23 cellular contexts compared by ENCODE assay signal in the genomic region with DNA sequence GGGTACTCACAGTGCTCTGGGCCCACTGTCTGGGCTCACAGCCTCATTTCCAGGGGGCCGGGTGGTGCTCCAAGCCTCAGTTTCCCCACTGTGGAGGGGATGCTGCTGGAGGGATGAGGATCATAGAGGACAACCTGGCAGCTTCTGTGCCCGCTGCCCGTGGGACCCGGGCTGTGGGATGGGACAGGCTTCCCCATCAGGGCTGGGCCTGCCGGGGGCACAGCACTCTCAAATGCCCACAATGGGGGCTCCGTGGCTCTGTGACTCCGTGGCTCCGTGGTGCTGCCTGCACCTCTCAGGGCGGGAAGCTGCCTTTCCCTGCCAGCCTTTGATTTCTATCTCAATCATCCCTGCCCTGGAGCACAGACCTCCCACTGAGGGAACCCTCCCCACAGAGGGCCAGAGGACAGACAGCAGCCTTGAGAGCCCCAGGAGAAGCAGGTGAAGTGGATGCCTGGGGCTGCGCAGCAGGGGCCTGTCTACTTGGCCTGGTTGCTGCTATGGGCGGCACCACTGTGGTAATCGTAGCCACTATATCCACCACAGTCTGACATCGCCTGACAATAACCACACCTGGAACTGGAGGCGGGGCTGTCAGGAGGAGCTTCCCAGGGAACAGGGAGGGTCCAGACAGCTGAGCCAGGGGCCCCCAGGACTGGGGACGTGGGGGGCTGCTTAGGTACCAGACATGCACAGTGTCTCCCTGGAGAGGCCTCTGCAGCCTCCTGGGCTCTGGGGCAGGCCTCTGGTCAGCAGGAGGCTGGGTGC.
DNase-seq lines count a peak whose midpoint lies in the region; ATAC-seq, FAIRE-seq and TF ChIP-seq lines count a peak whose summit lies in the region.
"Had no signal": no experiment of that assay in that cellular context is flagged by ENCODE, and none has a peak within 500 bp of the region (broad histone marks: within the 10 kb centered on the region; RNA-seq: fewer than 3 reads in every experiment).

No MANE protein-coding gene starts in this region.

- BruUV-seq in GM12878 (replicated peaks; lab: Mats Ljungman, UMichigan), result no TSS peak
- BruUV-seq in HepG2 (replicated peaks; lab: Mats Ljungman, UMichigan), result no TSS peak

- TF ChIP-seq RAD21 in GM12878 (IDR thresholded peaks at IDR 0.05; ENCODE audit: insufficient read depth, low read depth, low read length) (no peak), HepG2 (CRISPR knock-in tag; IDR thresholded peaks at IDR 0.05) (no peak)

- no peak overlapping the region for H3K4me3 Mint-ChIP-seq in natural killer cell
- H3K4me3 Mint-ChIP-seq: CD14-positive monocyte had no signal

- TF ChIP-seq CTCF in GM12878 (IDR thresholded peaks at IDR 0.05 in 2 of 3, conservative IDR thresholded peaks at IDR 0.05 in 1 of 3; ENCODE audit: control insufficient read depth in 2 of 3, extremely low read depth in 1 of 3, insufficient read depth in 1 of 3, low read depth in 3 of 3, low read length in 3 of 3) (no peak), natural killer cell (IDR thresholded peaks at IDR 0.05) (no peak), HepG2 (CRISPR knock-in tag; IDR thresholded peaks at IDR 0.05) (no peak)

- intact Hi-C loops in Right ventricle myocardium inferior (cut with DNase I), result no loop called here
- intact Hi-C loops in Right ventricle myocardium superior (cut with DNase I), result no loop called here
- intact Hi-C loops in GM12878 (cut with micrococcal nuclease; ENCODE audit: unreplicated experiment), result no loop called here
- intact Hi-C loops in natural killer cell (cut with micrococcal nuclease), result no loop called here
- intact Hi-C loops in HepG2 (cut with micrococcal nuclease; ENCODE audit: unreplicated experiment), result no loop called here

- H3K27me3 Mint-ChIP-seq in natural killer cell (ENCODE audit: low read depth in 2 of 2), result peaks cover 18 to 24% of the 10 kb centered on the region in 2 donors

- H3K27me3 ChIP-seq in GM12878 (replicated peaks in 1 of 2; ENCODE audit: control insufficient read depth in 2 of 2, insufficient read depth in 2 of 2, low read length in 1 of 2) (no peaks in the 10 kb centered on the region), HAP-1 (ENCODE audit: low read depth) (no peaks in the 10 kb centered on the region), HepG2 (ENCODE audit: control insufficient read depth in 1 of 2, insufficient read depth in 2 of 2, low read length in 2 of 2) (no peaks in the 10 kb centered on the region; a peak in 3 of 5 replicates)
- H3K27me3 ChIP-seq: SJSA1 had no signal

- no peaks in the 10 kb centered on the region for H3K4me1 ChIP-seq in GM12878 (ENCODE audit: control insufficient read depth, insufficient read depth, low read length)
- no peaks in the 10 kb centered on the region for H3K4me1 ChIP-seq in HAP-1
- no peaks in the 10 kb centered on the region for H3K4me1 ChIP-seq in HepG2 (ENCODE audit: insufficient read depth, low read length)
- H3K4me1 ChIP-seq: SJSA1 had no signal

- CTCF ChIA-PET in GM12878 (lab: Yijun Ruan, JAX) (no interaction called here), HepG2 (lab: Yijun Ruan, JAX; ENCODE audit: low intra/inter-chr PET ratio, low total read pairs) (no interaction called here)

- ATAC-seq in Right ventricle myocardium inferior (no peak), Right ventricle myocardium superior (ENCODE audit: poor library complexity) (no peak), GM12878 (no peak), natural killer cell (no peak), HepG2 (no peak)

- DNase-seq in Right ventricle myocardium inferior (ENCODE audit: missing footprints) (peak; percentile 40), Right ventricle myocardium superior (no peak), NCI-H146 (lab: John Stamatoyannopoulos, UW) (peak; percentile 54), GM12878 (ENCODE audit: low read depth, low spot score) (no peak), HAP-1 (ENCODE audit: low spot score in 2 of 2) (no peak), natural killer cell (no peak), HepG2 (ENCODE audit: low spot score) (no peak)
- DNase-seq: DMS 273 treated with DMSO at 0.1 percent for 48 hours; KBM-7; NCI-H1092; NCI-H1694; NCI-H2081 treated with DMSO at 0.1 percent for 48 hours; NCI-H2227 treated with DMSO at 0.1 percent for 48 hours; NCI-H510A; NCI-H774; NK-92 treated with Interleukin-12 subunit alpha and Interleukin-12 subunit beta, amount 100 ng/mL, for 24 hours; T-helper 1 cell had no signal

- SMC1A ChIA-PET in GM12878 (lab: Charles Lee; ENCODE audit: uncharacterized antibody, unreplicated experiment), result no interaction called here

- RAD21 ChIA-PET in GM12878 (lab: Charles Lee; ENCODE audit: unreplicated experiment), result no interaction called here

- H3K36me3 Mint-ChIP-seq in natural killer cell, result no peaks in the 10 kb centered on the region
- H3K36me3 Mint-ChIP-seq: CD14-positive monocyte had no signal

- H3K9ac ChIP-seq in GM12878 (ENCODE audit: control insufficient read depth, insufficient read depth, low read length) (peak overlapping the region; percentile 90), HepG2 (ENCODE audit: insufficient read depth, low read depth, low read length) (no peak overlapping the region)

- H3K4me3 ChIP-seq in GM12878 (no peak overlapping the region), HAP-1 (no peak overlapping the region), HepG2 (replicated peaks in 1 of 3; ENCODE audit: insufficient read depth in 1 of 3, low read depth in 2 of 3, low read length in 3 of 3) (no peak overlapping the region)
- H3K4me3 ChIP-seq: SJSA1 had no signal

- H2AFZ ChIP-seq in GM12878 (ENCODE audit: control insufficient read depth, low read depth, low read length), result no peak overlapping the region
- no peak overlapping the region for H2AFZ ChIP-seq in HepG2 (ENCODE audit: low read length)

- H4K20me1 ChIP-seq in GM12878 (ENCODE audit: control insufficient read depth, insufficient read depth) (no peaks in the 10 kb centered on the region), HepG2 (ENCODE audit: insufficient read depth, low read length) (no peaks in the 10 kb centered on the region)

- H3K36me3 ChIP-seq in GM12878 (ENCODE audit: control insufficient read depth in 2 of 2, insufficient read depth in 2 of 2, low read length in 1 of 2) (no peaks in the 10 kb centered on the region), HAP-1 (replicated peaks) (no peaks in the 10 kb centered on the region), HepG2 (replicated peaks in 1 of 2; ENCODE audit: control insufficient read depth in 1 of 2, insufficient read depth in 2 of 2, low read length in 2 of 2) (no peaks in the 10 kb centered on the region)
- H3K36me3 ChIP-seq: SJSA1 had no signal

- no peaks in the 10 kb centered on the region for H3K9me3 Mint-ChIP-seq in natural killer cell

- H3K79me2 ChIP-seq in GM12878 (ENCODE audit: control insufficient read depth, insufficient read depth, low read length), result peaks cover 43% of the 10 kb centered on the region
- no peaks in the 10 kb centered on the region for H3K79me2 ChIP-seq in HepG2 (ENCODE audit: insufficient read depth, low read length)

- H3K9me3 ChIP-seq in GM12878 (replicated peaks; ENCODE audit: control insufficient read depth, insufficient read depth, low read length), result no peaks in the 10 kb centered on the region
- no peaks in the 10 kb centered on the region for H3K9me3 ChIP-seq in HAP-1
- no peaks in the 10 kb centered on the region for H3K9me3 ChIP-seq in HepG2 (ENCODE audit: low read length)

- no peak for FAIRE-seq in GM12878 (lab: Jason Lieb, UNC)
- FAIRE-seq in HepG2 (lab: Jason Lieb, UNC), result no peak
- FAIRE-seq: A204.1, G401.6, GM19239, H1 had no signal

- no CpG with 5 or more reads among the region's 15 CpGs for WGBS in GM12878 (ENCODE audit: insufficient coverage, insufficient replicate concordance, low lambda C conversion rate, missing lambda C conversion rate)
- no CpG with 5 or more reads among the region's 15 CpGs for WGBS in HepG2 (ENCODE audit: low lambda C conversion rate)

- no peak overlapping the region for H3K27ac Mint-ChIP-seq in natural killer cell

- peak overlapping the region; percentile 84 for H3K27ac ChIP-seq in GM12878 (ENCODE audit: control insufficient read depth, insufficient read depth)
- H3K27ac ChIP-seq in HepG2 (ENCODE audit: extremely low read length, insufficient read depth, low read length), result no peak overlapping the region
- H3K27ac ChIP-seq: SJSA1 had no signal

- H3K4me1 Mint-ChIP-seq in natural killer cell, result no peaks in the 10 kb centered on the region
- H3K4me1 Mint-ChIP-seq: CD14-positive monocyte had no signal

- peak; percentile 52; the same call in 1 of the 2 replicates for TF ChIP-seq POLR2A in GM12878 (IDR thresholded peaks at IDR 0.05; ENCODE audit: low read depth, low read length)
- no peak for TF ChIP-seq POLR2A in HepG2 (IDR thresholded peaks at IDR 0.05; ENCODE audit: insufficient read depth in 1 of 2, low read depth in 2 of 2, low read length in 2 of 2)

- TF ChIP-seq EP300 in GM12878 (IDR thresholded peaks at IDR 0.05; ENCODE audit: borderline replicate concordance in 1 of 2, control insufficient read depth in 1 of 2, low read depth in 2 of 2, low read length in 2 of 2) (no peak), HepG2 (IDR thresholded peaks at IDR 0.05; ENCODE audit: low read depth in 2 of 2, low read length in 2 of 2) (no peak), HepG2 (CRISPR knock-in tag; IDR thresholded peaks at IDR 0.05; ENCODE audit: borderline replicate concordance) (no peak)

- H3K4me2 ChIP-seq in GM12878 (ENCODE audit: control insufficient read depth, insufficient read depth), result no peak overlapping the region
- no peak overlapping the region for H3K4me2 ChIP-seq in HepG2 (ENCODE audit: low read depth, low read length)

- in situ Hi-C loops in GM12878 (cut with MboI), result no loop called here
- in situ Hi-C loops in HAP-1 (cut with MboI; ENCODE audit: low sequenced_read_pairs), result no loop called here
- in situ Hi-C loops in HepG2 (cut with HindIII; ENCODE audit: extremely low pct_ligation_motif_present, low pct_unique_long_range_greater_than_20kb), result no loop called here

- POLR2A ChIA-PET in GM12878 (lab: Charles Lee) (no interaction called here), HepG2 (lab: Yijun Ruan, JAX) (no interaction called here)

TF ChIP-seq in GM12878, 131 proteins besides CTCF, POLR2A, EP300 and RAD21:
- TF ChIP-seq SMAD5 (IDR thresholded peaks at IDR 0.05; ENCODE audit: low read depth) (no peak), RCOR1 (conservative IDR thresholded peaks at IDR 0.05; ENCODE audit: low read depth, low read length) (no peak), CBFB (IDR thresholded peaks at IDR 0.05; ENCODE audit: low read depth) (no peak), RB1 (IDR thresholded peaks at IDR 0.05; ENCODE audit: borderline replicate concordance) (no peak), RBBP5 (conservative IDR thresholded peaks at IDR 0.05) (no peak)

TF ChIP-seq in HepG2, 621 proteins besides CTCF, POLR2A, EP300 and RAD21 (continues in another document):
- TF ChIP-seq FIP1L1 (IDR thresholded peaks at IDR 0.05; ENCODE audit: borderline replicate concordance, insufficient read depth, low read depth, low read length) (no peak), MTA3 (CRISPR knock-in tag; IDR thresholded peaks at IDR 0.05) (no peak)
- TF ChIP-seq, protein P1, sequence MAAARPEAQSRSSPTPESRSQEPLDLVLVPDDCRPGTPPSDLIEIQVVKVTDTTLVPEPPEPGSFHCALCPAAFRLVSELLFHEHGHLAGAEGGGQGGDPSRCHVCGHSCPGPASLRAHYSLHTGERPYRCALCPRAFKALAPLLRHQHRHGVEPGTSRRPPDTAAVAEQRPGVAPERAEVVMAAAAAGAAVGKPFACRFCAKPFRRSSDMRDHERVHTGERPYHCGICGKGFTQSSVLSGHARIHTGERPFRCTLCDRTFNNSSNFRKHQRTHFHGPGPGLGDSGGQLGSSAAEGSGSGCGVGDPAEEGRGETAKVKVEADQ (CRISPR knock-in tag; IDR thresholded peaks at IDR 0.05; ENCODE audit: borderline replicate concordance), result no peak

Comparison
In these comparisons a context has a peak if more than half of its experiments do, and no peak if none do; other contexts are left out.
1. DNase-seq: peak in Right ventricle myocardium inferior (single experiment) and NCI-H146 (single experiment); none in Right ventricle myocardium superior (single experiment), GM12878 (single experiment), HAP-1 (0 of 2), natural killer cell (single experiment) and HepG2 (single experiment).